Comparison of ENCODE assay signal across 8 cellular contexts in the genomic region with DNA sequence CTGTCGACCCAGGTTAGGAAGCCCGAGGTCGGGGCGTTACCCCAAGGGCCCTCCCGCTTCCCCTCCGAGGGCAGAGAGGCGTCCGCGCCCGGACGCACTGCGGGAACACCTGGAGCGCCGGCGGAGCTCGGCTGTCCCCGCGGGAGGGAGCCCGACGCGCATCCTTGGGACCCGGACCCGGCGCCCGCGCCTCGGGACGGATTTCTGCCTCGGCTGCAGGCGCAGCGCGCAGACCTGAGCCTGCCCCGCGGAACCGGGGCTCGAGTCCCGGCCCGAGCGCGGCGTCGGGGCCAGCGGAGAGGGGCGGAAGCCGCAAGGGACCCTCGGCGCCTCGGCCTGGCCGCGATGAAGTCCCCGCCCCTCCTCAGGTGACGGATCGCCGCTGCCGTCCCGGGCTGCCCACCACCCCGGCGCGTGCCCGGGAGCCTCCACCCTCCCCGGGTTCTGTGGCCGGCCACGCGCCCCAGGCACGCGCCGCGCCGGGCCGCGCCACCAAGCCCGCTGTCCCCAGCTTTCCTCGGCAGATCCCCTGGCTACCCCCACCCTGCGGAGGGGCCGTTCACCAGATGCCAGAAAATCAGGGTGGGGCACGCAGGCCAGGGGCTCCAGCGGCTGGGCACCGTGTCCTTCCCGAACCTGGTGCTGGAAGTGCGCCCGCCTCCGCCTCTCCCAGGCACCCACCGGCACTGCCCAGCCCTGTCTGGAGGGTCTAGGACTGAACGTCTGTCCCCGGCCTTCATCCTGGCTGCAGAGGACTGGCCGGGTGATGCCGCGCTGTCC. TPM values are rescaled to one million over a fixed set of nuclear protein-coding genes. Genes with fewer than 3 reads are reported as not detected.
DNase-seq lines count a peak whose midpoint lies in the region; ATAC-seq and TF ChIP-seq lines count a peak whose summit lies in the region.

No MANE protein-coding gene starts in this region.

- no peaks in the 10 kb centered on the region for H3K36me3 ChIP-seq in effector memory CD4-positive, alpha-beta T cell (ENCODE audit: control insufficient read depth, insufficient read depth, low read length)

- H3K9me3 ChIP-seq in effector memory CD4-positive, alpha-beta T cell (ENCODE audit: control insufficient read depth, low read length), result no peaks in the 10 kb centered on the region

- peak; percentile 24 for DNase-seq in activated CD4-positive, alpha-beta T cell treated with anti-CD3 and anti-CD28 coated beads for 48 hours
- DNase-seq in activated CD4-positive, alpha-beta T cell treated with anti-CD3 and anti-CD28 coated beads, Interleukin-2, amount 50 U/mL, for 4 hours, result no peak
- DNase-seq in NCI-H2227 treated with DMSO at 0.1 percent for 48 hours (lab: John Stamatoyannopoulos, UW) (peak; percentile 33), osteocyte (ENCODE audit: extremely low spot score, unreplicated experiment) (peak; percentile 83), hepatic stellate cell (ENCODE audit: low spot score) (no peak), dedifferentiated amniotic fluid mesenchymal stem cell (ENCODE audit: extremely low spot score) (no peak)
- no peak for DNase-seq in effector memory CD4-positive, alpha-beta T cell

- no peaks in the 10 kb centered on the region for H3K36me3 Mint-ChIP-seq in osteocyte (ENCODE audit: unreplicated experiment)

- H3K4me1 ChIP-seq in effector memory CD4-positive, alpha-beta T cell (ENCODE audit: control insufficient read depth, insufficient read depth, low read length, poor library complexity, severe bottlenecking), result peaks cover 24% of the 10 kb centered on the region

- H3K27ac ChIP-seq in effector memory CD4-positive, alpha-beta T cell (ENCODE audit: insufficient read depth, low read length, poor library complexity, severe bottlenecking), result no peak overlapping the region

- peaks cover 86% of the 10 kb centered on the region for H3K27me3 Mint-ChIP-seq in osteocyte (ENCODE audit: unreplicated experiment)

- H3K27me3 ChIP-seq in effector memory CD4-positive, alpha-beta T cell (replicated peaks; ENCODE audit: control insufficient read depth, insufficient read depth, low read length, poor library complexity, severe bottlenecking), result no peaks in the 10 kb centered on the region

- H3K4me3 ChIP-seq in effector memory CD4-positive, alpha-beta T cell (ENCODE audit: insufficient read depth, low read depth, low read length, poor library complexity, severe bottlenecking), result peak overlapping the region; percentile 80

- peaks cover 15% of the 10 kb centered on the region for H3K4me1 Mint-ChIP-seq in osteocyte (ENCODE audit: unreplicated experiment)

- H3K4me3 Mint-ChIP-seq in osteocyte (ENCODE audit: unreplicated experiment), result peak overlapping the region; percentile 66

- no peak for ATAC-seq in GM18870 (IDR thresholded peaks at IDR 0.05; ENCODE audit: unreplicated experiment)

- no peak overlapping the region for H3K27ac Mint-ChIP-seq in osteocyte (ENCODE audit: unreplicated experiment)

- no peak for TF ChIP-seq CTCF in osteocyte (IDR thresholded peaks at IDR 0.05)

- H3K9me3 Mint-ChIP-seq in osteocyte (ENCODE audit: unreplicated experiment), result no peaks in the 10 kb centered on the region

RNA-seq across cellular contexts. Expression of gene GLB1L3, which starts 0.4 kb away (rescaled TPM):
- not detected in 2 replicates for total RNA-seq in osteocyte

RNA-seq across cellular contexts. Expression of gene ACAD8, which starts 23.2 kb away (rescaled TPM):
- total RNA-seq in osteocyte, result 25.5 and 26.8 TPM in 2 replicates

RNA-seq across cellular contexts. Expression of gene THYN1, which starts 23.4 kb away (rescaled TPM):
- 32.6 and 33.9 TPM in 2 replicates for total RNA-seq in osteocyte

RNA-seq across cellular contexts. Expression of gene VPS26B, which starts 52.1 kb away (rescaled TPM):
- 54.3 and 58.8 TPM in 2 replicates for total RNA-seq in osteocyte

RNA-seq across cellular contexts. Expression of gene NCAPD3, which starts 52.8 kb away (rescaled TPM):
- 20.7 and 21.7 TPM in 2 replicates for total RNA-seq in osteocyte

Comparison
In these comparisons a context has a peak if more than half of its experiments do, and no peak if none do; other contexts are left out.
1. DNase-seq: peak in activated CD4-positive, alpha-beta T cell treated with anti-CD3 and anti-CD28 coated beads for 48 hours (single experiment), NCI-H2227 treated with DMSO at 0.1 percent for 48 hours (single experiment) and osteocyte (single experiment); none in activated CD4-positive, alpha-beta T cell treated with anti-CD3 and anti-CD28 coated beads, Interleukin-2, amount 50 U/mL, for 4 hours (0 of 2), effector memory CD4-positive, alpha-beta T cell (0 of 3), hepatic stellate cell (single experiment) and dedifferentiated amniotic fluid mesenchymal stem cell (single experiment).